1 cellular context compared by ENCODE assay signal in the genomic region with DNA sequence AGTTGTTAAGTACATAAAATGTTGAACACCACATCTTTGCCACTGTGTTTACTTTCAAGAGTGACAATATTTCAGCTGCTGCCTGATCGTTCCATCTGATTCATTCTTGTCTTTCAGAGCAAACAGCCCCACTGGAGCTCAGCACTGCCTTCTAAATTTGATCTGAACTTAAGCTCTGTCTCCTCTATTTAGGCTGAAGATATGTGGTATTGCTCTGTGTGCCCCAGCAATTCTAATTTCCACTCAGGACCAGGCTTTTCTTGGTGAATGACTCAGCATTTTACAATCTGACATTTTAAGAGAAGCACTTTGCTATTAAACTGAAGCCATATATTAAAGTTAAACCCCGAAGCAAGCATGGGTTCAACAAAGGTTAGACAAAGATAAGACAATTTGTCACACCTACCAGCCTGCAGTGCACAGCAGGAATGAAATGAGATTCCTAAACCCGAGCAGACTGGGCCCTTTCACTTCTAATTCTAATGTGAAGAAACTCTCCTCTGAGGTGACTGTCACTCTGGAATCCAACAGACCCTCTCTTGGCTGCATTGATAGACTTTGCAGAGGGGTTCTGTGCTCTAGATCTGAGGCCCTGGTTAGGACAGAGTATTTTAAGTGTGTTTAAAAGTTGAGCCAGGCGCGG.
TF ChIP-seq lines count a peak whose summit lies in the region.

No MANE protein-coding gene starts in this region.

TF ChIP-seq in HepG2, 621 proteins besides CTCF, POLR2A, EP300 and RAD21 (continued from another document):
- peak; percentile 37; the same call in 1 of the 2 replicates for TF ChIP-seq MAFF (IDR thresholded peaks at IDR 0.05; ENCODE audit: low read depth, low read length)
